Comparison of ENCODE assay signal across 11 cellular contexts in genomic region chr5:14501353-14502162, GRCh38.
A peak's percentile ranks its signal among the peaks of the same experiment; 100 is the strongest.
DNase-seq lines count a peak whose midpoint lies in the region; ATAC-seq and FAIRE-seq lines count a peak whose summit lies in the region.
"Had no signal": no experiment of that assay in that cellular context is flagged by ENCODE, and none has a peak within 500 bp of the region (broad histone marks: within the 10 kb centered on the region; RNA-seq: fewer than 3 reads in every experiment).

No MANE protein-coding gene starts in this region.

- peak; percentile 83 for DNase-seq in COLO668 (lab: John Stamatoyannopoulos, UW; ENCODE audit: unreplicated experiment)
- no peak for DNase-seq in HTR-8/SVneo (ENCODE audit: insufficient read length, low spot score)
- peak; percentile 43 for DNase-seq in SW480 (ENCODE audit: low spot score)
- peak; percentile 69 for DNase-seq in myocyte (ENCODE audit: low read depth)
- no peak for DNase-seq in NCI-H2029 treated with DMSO at 0.1 percent for 48 hours (lab: John Stamatoyannopoulos, UW)
- no peak for DNase-seq in NCI-H446 (lab: John Stamatoyannopoulos, UW)
- DNase-seq in NCI-H82 treated with DMSO at 0.1 percent for 48 hours (lab: John Stamatoyannopoulos, UW; ENCODE audit: unreplicated experiment), result no peak
- DNase-seq: activated CD4-positive, CD25-positive, alpha-beta regulatory T cell treated with anti-CD3 and anti-CD28 coated beads, Interleukin-2, amount 50 U/mL, for 72 hours; cortex of kidney; PC-9 had no signal

- no peak for ATAC-seq in GM21360 (IDR thresholded peaks at IDR 0.05; ENCODE audit: unreplicated experiment)

- peak; percentile 83 for FAIRE-seq in HTR-8/SVneo (lab: Jason Lieb, UNC)

Comparison
In these comparisons a context has a peak if more than half of its experiments do, and no peak if none do; other contexts are left out.
1. DNase-seq: peak in COLO668 (single experiment), SW480 (single experiment) and myocyte (single experiment); none in HTR-8/SVneo (single experiment), NCI-H2029 treated with DMSO at 0.1 percent for 48 hours (single experiment), NCI-H446 (0 of 2) and NCI-H82 treated with DMSO at 0.1 percent for 48 hours (single experiment).